In genomic region chr4:155962697-155963096, GRCh38 we compare ENCODE assay signal across 30 cellular contexts. TPM values are rescaled to one million over a fixed set of nuclear protein-coding genes. Genes with fewer than 3 reads are reported as not detected.
"Had no signal": no experiment of that assay in that cellular context is flagged by ENCODE, and none has a peak within 500 bp of the region (broad histone marks: within the 10 kb centered on the region; RNA-seq: fewer than 3 reads in every experiment).

No MANE protein-coding gene starts in this region.

- H3K27me3 ChIP-seq: ascending aorta had no signal

- H3K4me1 ChIP-seq: ascending aorta had no signal

- H3K4me3 ChIP-seq: ascending aorta had no signal

- H3K9me3 ChIP-seq: ascending aorta had no signal

- H3K27ac ChIP-seq: ascending aorta, VCaP had no signal

- H3K36me3 ChIP-seq: ascending aorta had no signal

- ATAC-seq: activated CD4-positive, alpha-beta T cell treated with anti-CD3 and anti-CD28 coated beads for 36 hours; activated CD4-positive, CD25-positive, alpha-beta regulatory T cell treated with anti-CD3 and anti-CD28 coated beads, Interleukin-2, amount 50 U/mL, for 24 hours; activated CD8-positive, alpha-beta memory T cell treated with anti-CD3 and anti-CD28 coated beads, Interleukin-2, amount 10 ng/mL, durations not matched to agents 7 days and 5 days; activated CD8-positive, alpha-beta T cell treated with anti-CD3 and anti-CD28 coated beads, Interleukin-2, amount 10 ng/mL, durations not matched to agents 7 days and 5 days; activated naive CD8-positive, alpha-beta T cell treated with anti-CD3 and anti-CD28 coated beads, Interleukin-2, amount 50 U/mL, for 24 hours had no signal

- DNase-seq: activated B cell treated with CpG ODN at 0.5 μM for 24 hours; activated CD4-positive, alpha-beta memory T cell treated with anti-CD3 and anti-CD28 coated beads, Interleukin-2, amount 10 ng/mL, durations not matched to agents 7 days and 5 days; activated CD4-positive, alpha-beta T cell treated with anti-CD3 and anti-CD28 coated beads for 1 hour; activated CD4-positive, alpha-beta T cell treated with anti-CD3 and anti-CD28 coated beads for 36 hours; activated CD4-positive, alpha-beta T cell treated with anti-CD3 and anti-CD28 coated beads for 48 hours; activated CD4-positive, alpha-beta T cell treated with anti-CD3 and anti-CD28 coated beads, Interleukin-2, amount 10 ng/mL, durations not matched to agents 7 days and 5 days; activated CD4-positive, alpha-beta T cell treated with anti-CD3 and anti-CD28 coated beads, Interleukin-2, amount 50 U/mL, for 48 hours; activated CD8-positive, alpha-beta memory T cell treated with anti-CD3 and anti-CD28 coated beads for 24 hours; activated CD8-positive, alpha-beta memory T cell treated with anti-CD3 and anti-CD28 coated beads, Interleukin-2, amount 10 ng/mL, durations not matched to agents 7 days and 5 days; activated CD8-positive, alpha-beta memory T cell treated with anti-CD3 and anti-CD28 coated beads, Interleukin-2, amount 50 U/mL, for 48 hours; activated CD8-positive, alpha-beta T cell treated with anti-CD3 and anti-CD28 coated beads, Interleukin-2, amount 10 ng/mL, durations not matched to agents 7 days and 5 days; activated effector memory CD4-positive, alpha-beta T cell treated with Interleukin-2 at 50 U/mL for 16 hours; activated gamma-delta T cell; activated naive CD4-positive, alpha-beta T cell treated with anti-CD3 and anti-CD28 coated beads, Interleukin-2, amount 10 ng/mL, durations not matched to agents 7 days and 5 days; activated naive CD4-positive, alpha-beta T cell treated with Interleukin-2 at 50 U/mL for 16 hours; activated naive CD8-positive, alpha-beta T cell treated with anti-CD3 and anti-CD28 coated beads, Interleukin-2, amount 10 ng/mL, durations not matched to agents 7 days and 5 days; activated naive CD8-positive, alpha-beta T cell treated with anti-CD3 and anti-CD28 coated beads, Interleukin-2, amount 50 U/mL, for 24 hours; activated T-cell treated with anti-CD3 and anti-CD28 coated beads, Interleukin-2, amount 50 U/mL, for 24 hours; activated T-cell treated with anti-CD3 and anti-CD28 coated beads, Interleukin-2, amount 50 U/mL, for 48 hours; amygdala; anterior cingulate cortex; cerebellar nuclear complex; T-helper 1 cell; T-helper 2 cell; T-helper 9 cell had no signal

RNA-seq across cellular contexts. Expression of gene TDO2, which starts 59.2 kb away (rescaled TPM):
- total RNA-seq: activated B cell treated with CpG ODN at 0.5 μM for 24 hours; activated CD4-positive, alpha-beta memory T cell treated with anti-CD3 and anti-CD28 coated beads, Interleukin-2, amount 10 ng/mL, durations not matched to agents 7 days and 5 days; activated CD4-positive, alpha-beta T cell treated with anti-CD3 and anti-CD28 coated beads for 36 hours; activated CD4-positive, alpha-beta T cell treated with anti-CD3 and anti-CD28 coated beads, Interleukin-2, amount 10 ng/mL, durations not matched to agents 7 days and 5 days; activated CD8-positive, alpha-beta memory T cell treated with anti-CD3 and anti-CD28 coated beads, Interleukin-2, amount 10 ng/mL, durations not matched to agents 7 days and 5 days; activated CD8-positive, alpha-beta T cell treated with anti-CD3 and anti-CD28 coated beads, Interleukin-2, amount 10 ng/mL, durations not matched to agents 7 days and 5 days; activated naive CD8-positive, alpha-beta T cell treated with anti-CD3 and anti-CD28 coated beads, Interleukin-2, amount 10 ng/mL, durations not matched to agents 7 days and 5 days; activated T-helper 2 cell treated with anti-CD3 and anti-CD28 coated beads, Interferon-gamma antibody, Interleukin-2, Interleukin-4, amounts not matched to agents 10 μg/mL and 5 μg/mL and 100 μg/mL, durations not matched to agents 14 hours and 24 hours and 36 hours; chondrocyte had no signal
